In the genomic region with DNA sequence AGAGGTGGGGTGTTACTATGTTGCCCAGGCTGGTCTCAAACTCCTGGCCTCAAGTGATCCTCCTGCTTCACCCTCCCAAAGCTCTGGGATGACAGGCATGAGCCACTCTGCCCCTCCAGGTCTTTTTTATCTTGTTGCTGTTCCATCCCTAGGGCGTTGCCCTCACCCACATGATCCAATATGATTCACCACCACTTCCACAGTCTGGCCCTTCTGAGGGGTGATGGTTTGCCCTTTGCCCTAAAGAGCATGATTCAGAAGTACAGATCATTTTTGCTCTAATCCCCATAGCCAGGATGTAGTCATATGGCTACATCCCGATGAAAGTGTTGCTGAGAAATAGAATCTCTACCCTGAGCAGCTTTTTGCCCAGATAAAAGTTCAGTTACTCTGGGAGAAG, we compare ENCODE assay signal across 10 cellular contexts. TPM values are rescaled to one million over a fixed set of nuclear protein-coding genes. Genes with fewer than 3 reads are reported as not detected.
DNase-seq lines count a peak whose midpoint lies in the region; ATAC-seq and TF ChIP-seq lines count a peak whose summit lies in the region.
"Had no signal": no experiment of that assay in that cellular context is flagged by ENCODE, and none has a peak within 500 bp of the region (broad histone marks: within the 10 kb centered on the region; RNA-seq: fewer than 3 reads in every experiment).

No MANE protein-coding gene starts in this region.

- H3K27me3 Mint-ChIP-seq in activated CD4-positive, alpha-beta T cell treated with anti-CD3 and anti-CD28 coated beads for 36 hours: no peaks in the 10 kb centered on the region
- H3K27me3 Mint-ChIP-seq in activated CD4-positive, alpha-beta T cell treated with anti-CD3 and anti-CD28 coated beads, Interleukin-2, amount 10 ng/mL, durations not matched to agents 7 days and 5 days: peaks cover 3% of the 10 kb centered on the region

- H3K4me3 Mint-ChIP-seq in activated CD4-positive, alpha-beta T cell treated with anti-CD3 and anti-CD28 coated beads for 36 hours: no peak overlapping the region
- H3K4me3 Mint-ChIP-seq in activated CD4-positive, alpha-beta T cell treated with anti-CD3 and anti-CD28 coated beads, Interleukin-2, amount 10 ng/mL, durations not matched to agents 7 days and 5 days: no peak overlapping the region
- no peak overlapping the region for H3K4me3 Mint-ChIP-seq in stimulated activated effector memory CD8-positive, alpha-beta T cell treated with anti-CD3 and anti-CD28 coated beads, Interleukin-12 subunit alpha, Interleukin-12 subunit beta, amount 100 ng/mL, for 72 hours

- peak; percentile 44 for DNase-seq in activated CD4-positive, alpha-beta T cell treated with anti-CD3 and anti-CD28 coated beads for 36 hours
- DNase-seq in activated CD4-positive, alpha-beta T cell treated with anti-CD3 and anti-CD28 coated beads, Interleukin-2, amount 10 ng/mL, durations not matched to agents 7 days and 5 days: no peak
- DNase-seq in RKO (ENCODE audit: low spot score) (peak; percentile 96), fibroblast of mammary gland (ENCODE audit: low read depth) (peak; percentile 99), mesenteric fat pad (ENCODE audit: low spot score) (no peak)
- no peak for DNase-seq in stimulated activated effector memory CD8-positive, alpha-beta T cell treated with anti-CD3 and anti-CD28 coated beads, Interleukin-12 subunit alpha, Interleukin-12 subunit beta, amount 100 ng/mL, for 72 hours (ENCODE audit: low spot score in 2 of 2)
- DNase-seq in central memory CD4-positive, alpha-beta T cell: no peak
- DNase-seq: stimulated activated CD4-positive, alpha-beta T cell treated with anti-CD3 and anti-CD28 coated beads, Interleukin-4, amount 100 ng/mL, for 1 hour had no signal

- peak; percentile 93 for ATAC-seq in activated CD4-positive, alpha-beta T cell treated with anti-CD3 and anti-CD28 coated beads for 36 hours
- peak; percentile 88 for ATAC-seq in stimulated activated effector memory CD8-positive, alpha-beta T cell treated with anti-CD3 and anti-CD28 coated beads, Interleukin-12 subunit alpha, Interleukin-12 subunit beta, amount 100 ng/mL, for 72 hours
- ATAC-seq in GM21526 (IDR thresholded peaks at IDR 0.05; ENCODE audit: low FRiP score, unreplicated experiment): no peak

- H3K36me3 Mint-ChIP-seq in activated CD4-positive, alpha-beta T cell treated with anti-CD3 and anti-CD28 coated beads for 36 hours (ENCODE audit: low read depth): no peaks in the 10 kb centered on the region
- H3K36me3 Mint-ChIP-seq in activated CD4-positive, alpha-beta T cell treated with anti-CD3 and anti-CD28 coated beads, Interleukin-2, amount 10 ng/mL, durations not matched to agents 7 days and 5 days (ENCODE audit: low read depth): no peaks in the 10 kb centered on the region
- H3K36me3 Mint-ChIP-seq in stimulated activated effector memory CD8-positive, alpha-beta T cell treated with anti-CD3 and anti-CD28 coated beads, Interleukin-12 subunit alpha, Interleukin-12 subunit beta, amount 100 ng/mL, for 72 hours: peaks cover 16% of the 10 kb centered on the region

- CTCF ChIA-PET in activated CD4-positive, alpha-beta T cell treated with anti-CD3 and anti-CD28 coated beads for 36 hours (lab: Charles Lee): no interaction called here
- CTCF ChIA-PET in activated CD4-positive, alpha-beta T cell treated with anti-CD3 and anti-CD28 coated beads, Interleukin-2, amount 10 ng/mL, durations not matched to agents 7 days and 5 days (lab: Charles Lee): interaction anchor here (0.7 to 1.1 kb wide), 2 partner anchors 13 to 192 kb away, joined by 3 read pairs; no protein-coding TSS in a partner anchor

- no peaks in the 10 kb centered on the region for H3K9me3 Mint-ChIP-seq in activated CD4-positive, alpha-beta T cell treated with anti-CD3 and anti-CD28 coated beads for 36 hours (ENCODE audit: low read depth)
- no peaks in the 10 kb centered on the region for H3K9me3 Mint-ChIP-seq in activated CD4-positive, alpha-beta T cell treated with anti-CD3 and anti-CD28 coated beads, Interleukin-2, amount 10 ng/mL, durations not matched to agents 7 days and 5 days
- no peaks in the 10 kb centered on the region for H3K9me3 Mint-ChIP-seq in stimulated activated effector memory CD8-positive, alpha-beta T cell treated with anti-CD3 and anti-CD28 coated beads, Interleukin-12 subunit alpha, Interleukin-12 subunit beta, amount 100 ng/mL, for 72 hours

- POLR2A ChIA-PET in activated CD4-positive, alpha-beta T cell treated with anti-CD3 and anti-CD28 coated beads for 36 hours (lab: Charles Lee): no interaction called here
- POLR2A ChIA-PET in activated CD4-positive, alpha-beta T cell treated with anti-CD3 and anti-CD28 coated beads, Interleukin-2, amount 10 ng/mL, durations not matched to agents 7 days and 5 days (lab: Charles Lee): no interaction called here

- H3K4me3 ChIP-seq in fibroblast of mammary gland (ENCODE audit: control insufficient read depth, low read depth, low read length): no peak overlapping the region
- H3K4me3 ChIP-seq: BLaER1 had no signal

- H3K4me1 Mint-ChIP-seq in activated CD4-positive, alpha-beta T cell treated with anti-CD3 and anti-CD28 coated beads for 36 hours: peaks cover 5% of the 10 kb centered on the region
- H3K4me1 Mint-ChIP-seq in activated CD4-positive, alpha-beta T cell treated with anti-CD3 and anti-CD28 coated beads, Interleukin-2, amount 10 ng/mL, durations not matched to agents 7 days and 5 days: peaks cover 5% of the 10 kb centered on the region
- peaks cover 10% of the 10 kb centered on the region for H3K4me1 Mint-ChIP-seq in stimulated activated effector memory CD8-positive, alpha-beta T cell treated with anti-CD3 and anti-CD28 coated beads, Interleukin-12 subunit alpha, Interleukin-12 subunit beta, amount 100 ng/mL, for 72 hours

- no peak overlapping the region for H3K27ac Mint-ChIP-seq in activated CD4-positive, alpha-beta T cell treated with anti-CD3 and anti-CD28 coated beads for 36 hours
- H3K27ac Mint-ChIP-seq in activated CD4-positive, alpha-beta T cell treated with anti-CD3 and anti-CD28 coated beads, Interleukin-2, amount 10 ng/mL, durations not matched to agents 7 days and 5 days: no peak overlapping the region
- H3K27ac Mint-ChIP-seq in stimulated activated effector memory CD8-positive, alpha-beta T cell treated with anti-CD3 and anti-CD28 coated beads, Interleukin-12 subunit alpha, Interleukin-12 subunit beta, amount 100 ng/mL, for 72 hours: no peak overlapping the region

- intact Hi-C loops in activated CD4-positive, alpha-beta T cell treated with anti-CD3 and anti-CD28 coated beads for 36 hours (cut with DNase I, micrococcal nuclease): no loop called here

- TF ChIP-seq CTCF in fibroblast of mammary gland (conservative IDR thresholded peaks at IDR 0.05; ENCODE audit: control insufficient read depth, insufficient read depth, low read depth, low read length): no peak

RNA-seq across cellular contexts. Expression of gene STX4, which starts 18.8 kb away (rescaled TPM):
- total RNA-seq in activated CD4-positive, alpha-beta T cell treated with anti-CD3 and anti-CD28 coated beads for 36 hours: 10 to 100 TPM; 29.2 to 35.9 TPM
- total RNA-seq in activated CD4-positive, alpha-beta T cell treated with anti-CD3 and anti-CD28 coated beads, Interleukin-2, amount 10 ng/mL, durations not matched to agents 7 days and 5 days: 10 to 100 TPM; 48.0 to 56.7 TPM
- 111 TPM for total RNA-seq in mesenteric fat pad

RNA-seq across cellular contexts. Expression of gene ZNF668, which starts 21.9 kb away (rescaled TPM):
- 1 to 10 TPM; 9.2 to 9.9 TPM for total RNA-seq in activated CD4-positive, alpha-beta T cell treated with anti-CD3 and anti-CD28 coated beads for 36 hours
- 10 to 100 TPM; 11.2 to 12.9 TPM for total RNA-seq in activated CD4-positive, alpha-beta T cell treated with anti-CD3 and anti-CD28 coated beads, Interleukin-2, amount 10 ng/mL, durations not matched to agents 7 days and 5 days
- total RNA-seq in mesenteric fat pad: 13.3 TPM

RNA-seq across cellular contexts. Expression of gene ZNF646, which starts 22.1 kb away (rescaled TPM):
- total RNA-seq in activated CD4-positive, alpha-beta T cell treated with anti-CD3 and anti-CD28 coated beads for 36 hours: 10 to 100 TPM; 21.3 to 25.8 TPM
- 10 to 100 TPM; 28.3 to 33.3 TPM for total RNA-seq in activated CD4-positive, alpha-beta T cell treated with anti-CD3 and anti-CD28 coated beads, Interleukin-2, amount 10 ng/mL, durations not matched to agents 7 days and 5 days
- 11.9 TPM for total RNA-seq in mesenteric fat pad

RNA-seq across cellular contexts. Expression of gene PRSS53, which starts 36.6 kb away (rescaled TPM):
- 1 to 10 TPM; 4.0 to 9.2 TPM for total RNA-seq in activated CD4-positive, alpha-beta T cell treated with anti-CD3 and anti-CD28 coated beads for 36 hours
- 1 to 10 TPM; 3.5 to 5.7 TPM for total RNA-seq in activated CD4-positive, alpha-beta T cell treated with anti-CD3 and anti-CD28 coated beads, Interleukin-2, amount 10 ng/mL, durations not matched to agents 7 days and 5 days
- 1.2 TPM for total RNA-seq in mesenteric fat pad

RNA-seq across cellular contexts. Expression of gene STX1B, which starts 41.7 kb away (rescaled TPM):
- 1 to 10 TPM; 1.3 to 1.5 TPM for total RNA-seq in activated CD4-positive, alpha-beta T cell treated with anti-CD3 and anti-CD28 coated beads for 36 hours
- total RNA-seq in activated CD4-positive, alpha-beta T cell treated with anti-CD3 and anti-CD28 coated beads, Interleukin-2, amount 10 ng/mL, durations not matched to agents 7 days and 5 days: 1 to 10 TPM in 1 of 2 experiments, under 1 TPM in 1; 0.62 to 1.1 TPM
- total RNA-seq in mesenteric fat pad: 1.5 TPM

Comparison
In these comparisons a context has a peak if more than half of its experiments do, and no peak if none do; other contexts are left out.
1. DNase-seq: peak in activated CD4-positive, alpha-beta T cell treated with anti-CD3 and anti-CD28 coated beads for 36 hours (single experiment), RKO (single experiment) and fibroblast of mammary gland (single experiment); none in activated CD4-positive, alpha-beta T cell treated with anti-CD3 and anti-CD28 coated beads, Interleukin-2, amount 10 ng/mL, durations not matched to agents 7 days and 5 days (single experiment), stimulated activated effector memory CD8-positive, alpha-beta T cell treated with anti-CD3 and anti-CD28 coated beads, Interleukin-12 subunit alpha, Interleukin-12 subunit beta, amount 100 ng/mL, for 72 hours (0 of 2), mesenteric fat pad (single experiment) and central memory CD4-positive, alpha-beta T cell (single experiment).